Comparison of ENCODE assay signal across 29 cellular contexts in the genomic region with DNA sequence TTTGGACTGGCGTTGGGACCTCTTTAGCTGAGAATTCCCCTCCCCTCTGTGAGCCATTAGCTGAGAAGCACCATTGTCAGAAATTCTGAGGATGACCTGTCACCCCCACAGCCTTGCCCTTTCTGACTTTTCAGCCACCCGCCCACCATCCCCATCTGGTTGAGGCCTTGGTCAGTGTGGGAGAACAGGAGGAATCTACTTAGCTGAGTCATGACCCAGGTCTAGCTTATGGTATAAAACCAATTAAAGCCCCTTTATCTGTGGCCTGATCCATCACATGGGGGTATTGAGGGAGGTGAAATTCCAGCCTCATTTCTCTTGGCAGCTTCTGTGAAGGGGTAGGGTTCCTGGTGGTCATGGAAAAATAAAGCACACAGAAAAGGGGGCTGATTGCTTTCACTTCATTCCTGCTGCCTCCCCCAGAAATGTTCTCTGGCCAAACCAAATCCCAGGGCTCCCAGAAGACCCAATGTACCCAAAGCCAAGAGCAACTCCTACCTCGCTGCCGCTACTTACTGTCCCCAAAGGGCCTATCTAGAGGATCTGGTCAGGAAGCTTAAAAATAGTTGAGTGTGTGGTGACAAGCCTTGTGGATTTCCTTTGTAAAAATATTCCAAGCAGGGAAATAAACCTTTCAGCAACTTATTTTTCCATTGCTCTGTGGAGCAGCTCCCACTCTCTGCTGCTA.
DNase-seq lines count a peak whose midpoint lies in the region; ATAC-seq, FAIRE-seq and TF ChIP-seq lines count a peak whose summit lies in the region.
"Had no signal": no experiment of that assay in that cellular context is flagged by ENCODE, and none has a peak within 500 bp of the region (broad histone marks: within the 10 kb centered on the region; RNA-seq: fewer than 3 reads in every experiment).

No MANE protein-coding gene starts in this region.

- DNase-seq in AG20443 (ENCODE audit: low spot score) = peak; percentile 14
- DNase-seq in GM23248 = peak; percentile 33
- no peak for DNase-seq in chondrocyte (ENCODE audit: low spot score)
- peak; percentile 11 for DNase-seq in neural progenitor cell (ENCODE audit: low spot score)
- no peak for DNase-seq in right lobe of liver
- DNase-seq in ACHN = no peak
- DNase-seq in GM12891 (ENCODE audit: insufficient read length, low spot score) = no peak
- no peak for DNase-seq in NOMO-1 treated with DMSO at 0.1 percent for 48 hours (lab: John Stamatoyannopoulos, UW; ENCODE audit: unreplicated experiment)
- DNase-seq: activated CD4-positive, alpha-beta memory T cell treated with anti-CD3 and anti-CD28 coated beads for 36 hours; activated naive CD4-positive, alpha-beta T cell; activated T-cell treated with anti-CD3 and anti-CD28 coated beads, Interleukin-2, amount 50 U/mL, for 1 hour; CD4-positive, alpha-beta T cell; cerebellar nuclear complex; DND-41; effector memory CD4-positive, alpha-beta T cell; GOT3; Karpas-422; left ventricle myocardium inferior; NCI-H1092; NCI-H2081; NCI-H510A treated with DMSO at 0.1 percent for 48 hours; OCI-M1; SIG-M5; small intestine; stimulated activated CD4-positive, alpha-beta T cell treated with anti-CD3 and anti-CD28 coated beads, Interleukin-4, amount 100 ng/mL, for 1 hour; stomach; uterus had no signal

- intact Hi-C loops in right lobe of liver (cut with DNase I) = no loop called here

- no peaks in the 10 kb centered on the region for H3K36me3 ChIP-seq in GM23248 (ENCODE audit: low read depth)
- no peaks in the 10 kb centered on the region for H3K36me3 ChIP-seq in neural progenitor cell
- H3K36me3 ChIP-seq in right lobe of liver = no peaks in the 10 kb centered on the region
- H3K36me3 ChIP-seq: left ventricle myocardium inferior, stomach, uterus had no signal

- H3K27ac Mint-ChIP-seq in chondrocyte (ENCODE audit: unreplicated experiment) (peak overlapping the region; percentile 67), neural progenitor cell (no peak overlapping the region)
- H3K27ac Mint-ChIP-seq: activated CD4-positive, alpha-beta memory T cell treated with anti-CD3 and anti-CD28 coated beads for 36 hours; CD4-positive, alpha-beta T cell; WTC11 had no signal

- H3K4me1 ChIP-seq in GM23248 (ENCODE audit: insufficient read depth) = peaks cover 19% of the 10 kb centered on the region
- H3K4me1 ChIP-seq in neural progenitor cell = peaks cover 6% of the 10 kb centered on the region
- no peaks in the 10 kb centered on the region for H3K4me1 ChIP-seq in right lobe of liver
- H3K4me1 ChIP-seq: parathyroid adenoma, uterus had no signal

- H3K36me3 Mint-ChIP-seq in chondrocyte (ENCODE audit: low read depth) = no peaks in the 10 kb centered on the region
- H3K36me3 Mint-ChIP-seq in neural progenitor cell = no peaks in the 10 kb centered on the region
- H3K36me3 Mint-ChIP-seq: activated CD4-positive, alpha-beta memory T cell treated with anti-CD3 and anti-CD28 coated beads for 36 hours; WTC11 had no signal

- H3K4me2 ChIP-seq in GM23248 (ENCODE audit: unreplicated experiment) = no peak overlapping the region
- H3K4me2 ChIP-seq in neural progenitor cell = no peak overlapping the region

- H2AFZ ChIP-seq in GM23248 (no peak overlapping the region), neural progenitor cell (replicated peaks) (no peak overlapping the region)
- H2AFZ ChIP-seq: parathyroid adenoma had no signal

- H3K9me2 ChIP-seq in GM23248 (ENCODE audit: insufficient read depth) = no peaks in the 10 kb centered on the region

- TF ChIP-seq CTCF in chondrocyte (IDR thresholded peaks at IDR 0.05) (no peak), neural progenitor cell (IDR thresholded peaks at IDR 0.05) (no peak), right lobe of liver (IDR thresholded peaks at IDR 0.05) (no peak)

- H3K9me3 Mint-ChIP-seq in chondrocyte (ENCODE audit: low read depth) = no peaks in the 10 kb centered on the region
- H3K9me3 Mint-ChIP-seq in neural progenitor cell = no peaks in the 10 kb centered on the region
- H3K9me3 Mint-ChIP-seq: activated CD4-positive, alpha-beta memory T cell treated with anti-CD3 and anti-CD28 coated beads for 36 hours; CD4-positive, alpha-beta T cell had no signal

- H3K27ac ChIP-seq in GM23248 (no peak overlapping the region), neural progenitor cell (no peak overlapping the region), right lobe of liver (no peak overlapping the region)
- H3K27ac ChIP-seq: left ventricle myocardium inferior, parathyroid adenoma, uterus had no signal

- H3K4me1 Mint-ChIP-seq in chondrocyte (ENCODE audit: low read depth) = peaks cover 63% of the 10 kb centered on the region
- H3K4me1 Mint-ChIP-seq in neural progenitor cell = peaks cover 18% of the 10 kb centered on the region

- no peak for FAIRE-seq in GM12891 (lab: Jason Lieb, UNC)
- FAIRE-seq: small intestine had no signal

- no peak for ATAC-seq in right lobe of liver
- ATAC-seq: WTC11 had no signal

- no peak for TF ChIP-seq POLR2A in right lobe of liver (IDR thresholded peaks at IDR 0.05)
- no peak for TF ChIP-seq POLR2A in GM12891 (IDR thresholded peaks at IDR 0.05; ENCODE audit: low read depth, low read length)

- H3K4me3 Mint-ChIP-seq in chondrocyte (ENCODE audit: unreplicated experiment) (no peak overlapping the region), neural progenitor cell (no peak overlapping the region)
- H3K4me3 Mint-ChIP-seq: activated CD4-positive, alpha-beta memory T cell treated with anti-CD3 and anti-CD28 coated beads for 36 hours; CD4-positive, alpha-beta T cell; WTC11 had no signal

- in situ Hi-C loops in GM23248 (cut with MboI) = no loop called here
- in situ Hi-C loops in ACHN (cut with HindIII; ENCODE audit: low pct_ligation_motif_present, low pct_unique_long_range_greater_than_20kb, low sequenced_read_pairs) = no loop called here

- H3F3A ChIP-seq in GM23248 (ENCODE audit: insufficient read depth) (peaks cover 12% of the 10 kb centered on the region; the same call in 1 of the 2 replicates), neural progenitor cell (ENCODE audit: low read depth) (no peaks in the 10 kb centered on the region)

- H3K79me2 ChIP-seq in GM23248 (ENCODE audit: insufficient read depth) = no peaks in the 10 kb centered on the region
- no peaks in the 10 kb centered on the region for H3K79me2 ChIP-seq in neural progenitor cell (ENCODE audit: low read depth)
- H3K79me2 ChIP-seq: parathyroid adenoma had no signal

- 72 to 83% methylated on average over 4 of the region's 4 CpGs for WGBS in GM23248 (ENCODE audit: low coverage in 1 of 2, low lambda C conversion rate in 2 of 2, missing lambda C conversion rate in 2 of 2), 2 experiments
- 75% methylated on average over 3 of the region's 4 CpGs for WGBS in right lobe of liver (ENCODE audit: insufficient coverage, low coverage, low lambda C conversion rate, missing lambda C conversion rate)

- H4K20me1 ChIP-seq in GM23248 (ENCODE audit: insufficient read depth) (no peaks in the 10 kb centered on the region), neural progenitor cell (ENCODE audit: low read depth) (no peaks in the 10 kb centered on the region)

- H3K4me3 ChIP-seq in GM23248 (no peak overlapping the region), neural progenitor cell (no peak overlapping the region), right lobe of liver (no peak overlapping the region)
- H3K4me3 ChIP-seq: left ventricle myocardium inferior, stomach, uterus had no signal

- H3K27me3 ChIP-seq in GM23248 (replicated peaks; ENCODE audit: insufficient read depth) = no peaks in the 10 kb centered on the region
- no peaks in the 10 kb centered on the region for H3K27me3 ChIP-seq in neural progenitor cell
- no peaks in the 10 kb centered on the region for H3K27me3 ChIP-seq in right lobe of liver
- H3K27me3 ChIP-seq: stomach, uterus had no signal

- H3K9me3 ChIP-seq in GM23248 (ENCODE audit: low read depth) (no peaks in the 10 kb centered on the region), neural progenitor cell (ENCODE audit: low read depth) (no peaks in the 10 kb centered on the region), right lobe of liver (no peaks in the 10 kb centered on the region)
- H3K9me3 ChIP-seq: left ventricle myocardium inferior, stomach, uterus had no signal

- H3K27me3 Mint-ChIP-seq in chondrocyte (ENCODE audit: low read depth) = no peaks in the 10 kb centered on the region
- no peaks in the 10 kb centered on the region for H3K27me3 Mint-ChIP-seq in neural progenitor cell (ENCODE audit: insufficient read depth, low read depth)

- H3K9ac ChIP-seq in GM23248 (no peak overlapping the region), neural progenitor cell (no peak overlapping the region)
- H3K9ac ChIP-seq: parathyroid adenoma had no signal

TF ChIP-seq in GM12891, 5 proteins besides CTCF, POLR2A, EP300 and RAD21:
- no peak for TF ChIP-seq TAF1 (IDR thresholded peaks at IDR 0.05; ENCODE audit: low read depth, low read length)
- no peak for TF ChIP-seq SPI1 (IDR thresholded peaks at IDR 0.05; ENCODE audit: low read depth, low read length)
- no peak for TF ChIP-seq POLR2AphosphoS5 (IDR thresholded peaks at IDR 0.05; ENCODE audit: low read depth, low read length)
- TF ChIP-seq PAX5 (IDR thresholded peaks at IDR 0.05; ENCODE audit: insufficient read depth, low read length, severe bottlenecking) = no peak
- no peak for TF ChIP-seq POU2F2 (IDR thresholded peaks at IDR 0.05; ENCODE audit: low read depth, low read length)

Comparison
In these comparisons a context has a peak if more than half of its experiments do, and no peak if none do; other contexts are left out.
1. DNase-seq: peak in AG20443 (single experiment), GM23248 (single experiment) and neural progenitor cell (single experiment); none in chondrocyte (single experiment), right lobe of liver (0 of 3), ACHN (single experiment), GM12891 (single experiment) and NOMO-1 treated with DMSO at 0.1 percent for 48 hours (single experiment).